Comparison of ENCODE assay signal across 12 cellular contexts in genomic region chrX:134161162-134161561, GRCh38.
DNase-seq lines count a peak whose midpoint lies in the region; ATAC-seq lines count a peak whose summit lies in the region.
"Had no signal": no experiment of that assay in that cellular context is flagged by ENCODE, and none has a peak within 500 bp of the region (broad histone marks: within the 10 kb centered on the region; RNA-seq: fewer than 3 reads in every experiment).

No MANE protein-coding gene starts in this region.

- no peaks in the 10 kb centered on the region for H3K9me3 Mint-ChIP-seq in stimulated activated naive CD8-positive, alpha-beta T cell treated with anti-CD3 and anti-CD28 coated beads, Interleukin-15, amount 100 ng/mL, for 72 hours

- no peak for DNase-seq in stimulated activated naive CD8-positive, alpha-beta T cell treated with anti-CD3 and anti-CD28 coated beads, Interleukin-15, amount 100 ng/mL, for 72 hours
- no peak for DNase-seq in stimulated activated naive CD8-positive, alpha-beta T cell treated with anti-CD3 and anti-CD28 coated beads, Interleukin-15, Interleukin-2, amounts not matched to agents 100 U/mL and 50 U/mL, for 24 hours
- no peak for DNase-seq in stimulated activated CD4-positive, alpha-beta T cell treated with anti-CD3 and anti-CD28 coated beads, Interleukin-2, amount 100 ng/mL, for 24 hours
- no peak for DNase-seq in effector memory CD4-positive, alpha-beta T cell
- no peak for DNase-seq in NCI-H1694 treated with DMSO at 0.1 percent for 48 hours (lab: John Stamatoyannopoulos, UW)
- no peak for DNase-seq in NCI-H2081 (lab: John Stamatoyannopoulos, UW)
- DNase-seq: caudate nucleus, esophagus squamous epithelium, MM.1S, trophoblast cell had no signal

- no peak overlapping the region for H3K27ac ChIP-seq in effector memory CD4-positive, alpha-beta T cell (ENCODE audit: insufficient read depth, low read length, poor library complexity, severe bottlenecking)
- H3K27ac ChIP-seq: esophagus squamous epithelium had no signal

- H3K36me3 ChIP-seq in effector memory CD4-positive, alpha-beta T cell (ENCODE audit: control insufficient read depth, insufficient read depth, low read length), result no peaks in the 10 kb centered on the region
- H3K36me3 ChIP-seq: esophagus squamous epithelium had no signal

- H3K27me3 Mint-ChIP-seq in stimulated activated naive CD8-positive, alpha-beta T cell treated with anti-CD3 and anti-CD28 coated beads, Interleukin-15, amount 100 ng/mL, for 72 hours, result no peaks in the 10 kb centered on the region

- peak overlapping the region; percentile 44 to 49 for H3K4me3 Mint-ChIP-seq in stimulated activated naive CD8-positive, alpha-beta T cell treated with anti-CD3 and anti-CD28 coated beads, Interleukin-15, amount 100 ng/mL, for 72 hours

- H3K27ac Mint-ChIP-seq in stimulated activated naive CD8-positive, alpha-beta T cell treated with anti-CD3 and anti-CD28 coated beads, Interleukin-15, amount 100 ng/mL, for 72 hours, result peak overlapping the region in 1 of 2 donors; percentile 20

- no peaks in the 10 kb centered on the region for H3K4me1 ChIP-seq in effector memory CD4-positive, alpha-beta T cell (ENCODE audit: control insufficient read depth, insufficient read depth, low read length, poor library complexity, severe bottlenecking)
- H3K4me1 ChIP-seq: esophagus squamous epithelium had no signal

- H3K27me3 ChIP-seq in effector memory CD4-positive, alpha-beta T cell (replicated peaks; ENCODE audit: control insufficient read depth, insufficient read depth, low read length, poor library complexity, severe bottlenecking), result no peaks in the 10 kb centered on the region
- H3K27me3 ChIP-seq: esophagus squamous epithelium had no signal

- peaks cover 20% of the 10 kb centered on the region for H3K4me1 Mint-ChIP-seq in stimulated activated naive CD8-positive, alpha-beta T cell treated with anti-CD3 and anti-CD28 coated beads, Interleukin-15, amount 100 ng/mL, for 72 hours

- ATAC-seq in stimulated activated naive CD8-positive, alpha-beta T cell treated with anti-CD3 and anti-CD28 coated beads, Interleukin-15, amount 100 ng/mL, for 72 hours, result no peak
- no peak for ATAC-seq in stimulated activated naive CD8-positive, alpha-beta T cell treated with anti-CD3 and anti-CD28 coated beads, Interleukin-15, Interleukin-2, amounts not matched to agents 100 U/mL and 50 U/mL, for 24 hours
- ATAC-seq in HG02642 (IDR thresholded peaks at IDR 0.05; ENCODE audit: poor library complexity, unreplicated experiment), result peak; percentile 86
- ATAC-seq in HG03460 (IDR thresholded peaks at IDR 0.05; ENCODE audit: unreplicated experiment), result peak; percentile 93

- no peak overlapping the region for H3K4me3 ChIP-seq in effector memory CD4-positive, alpha-beta T cell (ENCODE audit: insufficient read depth, low read depth, low read length, poor library complexity, severe bottlenecking)
- H3K4me3 ChIP-seq: esophagus squamous epithelium had no signal

- H3K9me3 ChIP-seq in effector memory CD4-positive, alpha-beta T cell (ENCODE audit: control insufficient read depth, low read length), result no peaks in the 10 kb centered on the region
- H3K9me3 ChIP-seq: esophagus squamous epithelium had no signal

Comparison
In these comparisons a context has a peak if more than half of its experiments do, and no peak if none do; other contexts are left out.
1. ATAC-seq: peak in HG02642 (single experiment) and HG03460 (single experiment); none in stimulated activated naive CD8-positive, alpha-beta T cell treated with anti-CD3 and anti-CD28 coated beads, Interleukin-15, amount 100 ng/mL, for 72 hours (single experiment) and stimulated activated naive CD8-positive, alpha-beta T cell treated with anti-CD3 and anti-CD28 coated beads, Interleukin-15, Interleukin-2, amounts not matched to agents 100 U/mL and 50 U/mL, for 24 hours (single experiment).